In genomic region chr12:121260091-121260490, GRCh38 we compare ENCODE assay signal across 18 cellular contexts. TPM values are rescaled to one million over a fixed set of nuclear protein-coding genes. Genes with fewer than 3 reads are reported as not detected.
DNase-seq lines count a peak whose midpoint lies in the region; ATAC-seq and TF ChIP-seq lines count a peak whose summit lies in the region.
"Had no signal": no experiment of that assay in that cellular context is flagged by ENCODE, and none has a peak within 500 bp of the region (broad histone marks: within the 10 kb centered on the region; RNA-seq: fewer than 3 reads in every experiment).

No MANE protein-coding gene starts in this region.

- no peak overlapping the region for H3K4me3 Mint-ChIP-seq in CD4-positive, CD25-positive, alpha-beta regulatory T cell
- no peak overlapping the region for H3K4me3 Mint-ChIP-seq in activated T-helper 17 cell treated with anti-CD3 and anti-CD28 coated beads, Interleukin-2, amount 50 U/mL, for 72 hours
- H3K4me3 Mint-ChIP-seq in activated CD8-positive, alpha-beta memory T cell treated with anti-CD3 and anti-CD28 coated beads, Interleukin-2, amount 10 ng/mL, durations not matched to agents 7 days and 5 days: no peak overlapping the region
- H3K4me3 Mint-ChIP-seq: B cell; CD8-positive, alpha-beta memory T cell had no signal

- no peak overlapping the region for H4K8ac ChIP-seq in neuronal stem cell (ENCODE audit: low read depth, low read length)

- no peaks in the 10 kb centered on the region for H4K20me1 ChIP-seq in mammary epithelial cell (ENCODE audit: insufficient read depth, low read length)

- H3K27ac Mint-ChIP-seq in CD4-positive, CD25-positive, alpha-beta regulatory T cell: peak overlapping the region in 2 of 3 donors; percentile 69 to 76
- H3K27ac Mint-ChIP-seq in activated T-helper 17 cell treated with anti-CD3 and anti-CD28 coated beads, Interleukin-2, amount 50 U/mL, for 72 hours: peak overlapping the region; percentile 40
- H3K27ac Mint-ChIP-seq in activated CD8-positive, alpha-beta memory T cell treated with anti-CD3 and anti-CD28 coated beads, Interleukin-2, amount 10 ng/mL, durations not matched to agents 7 days and 5 days: no peak overlapping the region
- H3K27ac Mint-ChIP-seq: B cell had no signal

- H3K23ac ChIP-seq in neuronal stem cell (ENCODE audit: low read depth, low read length, poor library complexity): peak overlapping the region; percentile 49

- no peaks in the 10 kb centered on the region for H3K27me3 Mint-ChIP-seq in CD4-positive, CD25-positive, alpha-beta regulatory T cell
- H3K27me3 Mint-ChIP-seq in activated T-helper 17 cell treated with anti-CD3 and anti-CD28 coated beads, Interleukin-2, amount 50 U/mL, for 72 hours: no peaks in the 10 kb centered on the region
- H3K27me3 Mint-ChIP-seq in activated CD8-positive, alpha-beta memory T cell treated with anti-CD3 and anti-CD28 coated beads, Interleukin-2, amount 10 ng/mL, durations not matched to agents 7 days and 5 days: no peaks in the 10 kb centered on the region
- H3K27me3 Mint-ChIP-seq: B cell; CD8-positive, alpha-beta memory T cell had no signal

- no peaks in the 10 kb centered on the region for H3K9me3 ChIP-seq in CD4-positive, CD25-positive, alpha-beta regulatory T cell (ENCODE audit: control insufficient read depth in 2 of 2, low read length in 2 of 2)
- H3K9me3 ChIP-seq in neuronal stem cell (replicated peaks in 1 of 2; ENCODE audit: control insufficient read depth in 2 of 2, insufficient read depth in 1 of 2, low read depth in 1 of 2, low read length in 2 of 2) (no peaks in the 10 kb centered on the region), mammary epithelial cell (replicated peaks; ENCODE audit: insufficient read depth, low read length) (no peaks in the 10 kb centered on the region)
- H3K9me3 ChIP-seq: BLaER1 treated with 17β-estradiol and CSF1 and Interleukin-3, amounts not matched to agents 10 nM and 100 nM; HAP-1 had no signal

- H3K14ac ChIP-seq in neuronal stem cell (ENCODE audit: low read length): no peak overlapping the region

- no peak overlapping the region for H2BK15ac ChIP-seq in neuronal stem cell (ENCODE audit: low read length)

- no peak overlapping the region for H2BK12ac ChIP-seq in neuronal stem cell (ENCODE audit: low read length)

- H3K4me1 Mint-ChIP-seq in CD4-positive, CD25-positive, alpha-beta regulatory T cell: peaks cover 0 to 5% (median 0%) of the 10 kb centered on the region in 4 donors
- peaks cover 3% of the 10 kb centered on the region for H3K4me1 Mint-ChIP-seq in activated T-helper 17 cell treated with anti-CD3 and anti-CD28 coated beads, Interleukin-2, amount 50 U/mL, for 72 hours
- no peaks in the 10 kb centered on the region for H3K4me1 Mint-ChIP-seq in activated CD8-positive, alpha-beta memory T cell treated with anti-CD3 and anti-CD28 coated beads, Interleukin-2, amount 10 ng/mL, durations not matched to agents 7 days and 5 days
- H3K4me1 Mint-ChIP-seq: CD8-positive, alpha-beta memory T cell had no signal

- dilution Hi-C loops in mammary epithelial cell (cut with HindIII; ENCODE audit: low sequenced_read_pairs): no loop called here

- H3K27me3 ChIP-seq in CD4-positive, CD25-positive, alpha-beta regulatory T cell (ENCODE audit: control insufficient read depth, insufficient read depth, low read length): no peaks in the 10 kb centered on the region
- H3K27me3 ChIP-seq in neuronal stem cell (ENCODE audit: control insufficient read depth in 3 of 3, insufficient read depth in 3 of 3, low read depth in 1 of 3, low read length in 3 of 3): no peaks in the 10 kb centered on the region
- no peaks in the 10 kb centered on the region for H3K27me3 ChIP-seq in mammary epithelial cell (ENCODE audit: insufficient read depth, low read length)
- H3K27me3 ChIP-seq: BLaER1 treated with 17β-estradiol and CSF1 and Interleukin-3, amounts not matched to agents 10 nM and 100 nM had no signal

- H3K79me2 ChIP-seq in mammary epithelial cell (ENCODE audit: insufficient read depth, low read length): no peaks in the 10 kb centered on the region

- no peaks in the 10 kb centered on the region for H3K4me1 ChIP-seq in CD4-positive, CD25-positive, alpha-beta regulatory T cell (ENCODE audit: control insufficient read depth, insufficient read depth, low read length, poor library complexity, severe bottlenecking)
- H3K4me1 ChIP-seq in neuronal stem cell (ENCODE audit: control insufficient read depth in 2 of 2, insufficient read depth in 1 of 2, low read depth in 1 of 2, low read length in 2 of 2) (peaks cover 0 to under 1% of the 10 kb centered on the region in 2 donors), mammary epithelial cell (ENCODE audit: insufficient read depth, low read length) (no peaks in the 10 kb centered on the region)
- H3K4me1 ChIP-seq: BLaER1 treated with 17β-estradiol and CSF1 and Interleukin-3, amounts not matched to agents 10 nM and 100 nM; HAP-1 had no signal

- TF ChIP-seq CTCF in coronary artery (IDR thresholded peaks at IDR 0.05) (no peak), mammary epithelial cell (conservative IDR thresholded peaks at IDR 0.05 in 1 of 2, IDR thresholded peaks at IDR 0.05 in 1 of 2; ENCODE audit: extremely low read depth in 1 of 2, insufficient read depth in 1 of 2, low read depth in 1 of 2, low read length in 2 of 2) (no peak)

- H3K36me3 ChIP-seq in CD4-positive, CD25-positive, alpha-beta regulatory T cell (ENCODE audit: control insufficient read depth, insufficient read depth, low read length): peaks cover 15% of the 10 kb centered on the region
- H3K36me3 ChIP-seq in neuronal stem cell (replicated peaks in 1 of 2; ENCODE audit: control insufficient read depth in 2 of 2, insufficient read depth in 2 of 2, low read length in 2 of 2) (peaks cover 28 to 73% of the 10 kb centered on the region in 2 donors), mammary epithelial cell (ENCODE audit: insufficient read depth, low read length) (peaks cover 8% of the 10 kb centered on the region)

- no peak overlapping the region for H3K18ac ChIP-seq in neuronal stem cell (ENCODE audit: low read length)

- WGBS in neuronal stem cell (ENCODE audit: extremely low coverage in 2 of 2, insufficient read length in 2 of 2, insufficient replicate concordance in 1 of 2), 2 donors: no CpG with 5 or more reads among the region's 7 CpGs
- 78% methylated on average over 7 of the region's 7 CpGs for WGBS in mammary epithelial cell (ENCODE audit: low coverage, missing lambda C conversion rate)

- DNase-seq in CD4-positive, CD25-positive, alpha-beta regulatory T cell: no peak
- DNase-seq in coronary artery (ENCODE audit: low spot score) (peak; percentile 62), neuronal stem cell (ENCODE audit: low spot score) (no peak), foreskin melanocyte (no peak), mammary epithelial cell (no peak)
- DNase-seq in activated CD8-positive, alpha-beta memory T cell treated with anti-CD3 and anti-CD28 coated beads, Interleukin-2, amount 10 ng/mL, durations not matched to agents 7 days and 5 days: no peak
- no peak for DNase-seq in activated naive CD4-positive, alpha-beta T cell (lab: John Stamatoyannopoulos, UW)
- DNase-seq: CD8-positive, alpha-beta memory T cell; COR-L47; DMS 273 treated with DMSO at 0.1 percent for 48 hours; DMS53; DND-41; EL had no signal

- no peaks in the 10 kb centered on the region for H3K79me1 ChIP-seq in neuronal stem cell (ENCODE audit: low read depth, low read length)

- H2AFZ ChIP-seq in neuronal stem cell (ENCODE audit: low read length): no peak overlapping the region
- no peak overlapping the region for H2AFZ ChIP-seq in mammary epithelial cell (ENCODE audit: low read depth, low read length)

- no peak overlapping the region for H3K9ac ChIP-seq in neuronal stem cell (ENCODE audit: low read depth, low read length, poor library complexity)
- H3K9ac ChIP-seq in mammary epithelial cell (ENCODE audit: insufficient read depth, low read length): no peak overlapping the region
- H3K9ac ChIP-seq: BLaER1 treated with 17β-estradiol and CSF1 and Interleukin-3, amounts not matched to agents 10 nM and 100 nM had no signal

- no peak overlapping the region for H3K4me3 ChIP-seq in CD4-positive, CD25-positive, alpha-beta regulatory T cell (ENCODE audit: low read depth, low read length)
- H3K4me3 ChIP-seq in coronary artery (no peak overlapping the region), neuronal stem cell (ENCODE audit: low read length in 2 of 2) (no peak overlapping the region), mammary epithelial cell (replicated peaks in 1 of 3; ENCODE audit: insufficient read depth in 1 of 3, low read depth in 2 of 3, low read length in 3 of 3) (no peak overlapping the region)
- H3K4me3 ChIP-seq: BLaER1 treated with 17β-estradiol and CSF1 and Interleukin-3, amounts not matched to agents 10 nM and 100 nM; HAP-1 had no signal

- CTCF ChIA-PET in activated CD8-positive, alpha-beta memory T cell treated with anti-CD3 and anti-CD28 coated beads, Interleukin-2, amount 10 ng/mL, durations not matched to agents 7 days and 5 days (lab: Charles Lee): no interaction called here
- CTCF ChIA-PET in mammary epithelial cell (lab: Charles Lee; ENCODE audit: low non-redundant PET): no interaction called here

- H3K4ac ChIP-seq in neuronal stem cell (ENCODE audit: low read length): no peak overlapping the region

- intact Hi-C loops in mammary epithelial cell (cut with micrococcal nuclease): no loop called here

- H2AK5ac ChIP-seq in neuronal stem cell (ENCODE audit: low read depth, low read length): no peak overlapping the region

- no peak overlapping the region for H3K27ac ChIP-seq in CD4-positive, CD25-positive, alpha-beta regulatory T cell (ENCODE audit: insufficient read depth, low read length, poor library complexity, severe bottlenecking)
- no peak overlapping the region for H3K27ac ChIP-seq in coronary artery
- no peak overlapping the region for H3K27ac ChIP-seq in neuronal stem cell (replicated peaks; ENCODE audit: low read length)
- no peak overlapping the region for H3K27ac ChIP-seq in mammary epithelial cell (ENCODE audit: insufficient read depth, low read depth, low read length)
- H3K27ac ChIP-seq: BLaER1 treated with 17β-estradiol and CSF1 and Interleukin-3, amounts not matched to agents 10 nM and 100 nM; HL-60 had no signal

- no peaks in the 10 kb centered on the region for H3K9me3 Mint-ChIP-seq in CD4-positive, CD25-positive, alpha-beta regulatory T cell
- no peaks in the 10 kb centered on the region for H3K9me3 Mint-ChIP-seq in activated T-helper 17 cell treated with anti-CD3 and anti-CD28 coated beads, Interleukin-2, amount 50 U/mL, for 72 hours
- no peaks in the 10 kb centered on the region for H3K9me3 Mint-ChIP-seq in activated CD8-positive, alpha-beta memory T cell treated with anti-CD3 and anti-CD28 coated beads, Interleukin-2, amount 10 ng/mL, durations not matched to agents 7 days and 5 days (ENCODE audit: low read depth)
- H3K9me3 Mint-ChIP-seq: CD8-positive, alpha-beta memory T cell had no signal

- in situ Hi-C loops in mammary epithelial cell (cut with MboI; ENCODE audit: low sequenced_read_pairs in 2 of 2): no loop called here

- no TSS peak for BruUV-seq in mammary epithelial cell (replicated peaks; lab: Mats Ljungman, UMichigan)

- H2BK120ac ChIP-seq in neuronal stem cell (ENCODE audit: low read depth, low read length): no peak overlapping the region

- no peak overlapping the region for H4K91ac ChIP-seq in neuronal stem cell (ENCODE audit: low read depth, low read length, poor library complexity)

- peaks cover 39% of the 10 kb centered on the region for H3K36me3 Mint-ChIP-seq in CD4-positive, CD25-positive, alpha-beta regulatory T cell
- H3K36me3 Mint-ChIP-seq in activated T-helper 17 cell treated with anti-CD3 and anti-CD28 coated beads, Interleukin-2, amount 50 U/mL, for 72 hours (ENCODE audit: low read depth): peaks cover 84% of the 10 kb centered on the region
- H3K36me3 Mint-ChIP-seq in activated CD8-positive, alpha-beta memory T cell treated with anti-CD3 and anti-CD28 coated beads, Interleukin-2, amount 10 ng/mL, durations not matched to agents 7 days and 5 days: peaks cover 26% of the 10 kb centered on the region

- H3K4me2 ChIP-seq in neuronal stem cell (ENCODE audit: insufficient read depth, low read length, poor library complexity, severe bottlenecking) (no peak overlapping the region), mammary epithelial cell (ENCODE audit: insufficient read depth, low read depth, low read length) (no peak overlapping the region)
- H3K4me2 ChIP-seq: BLaER1 treated with 17β-estradiol and CSF1 and Interleukin-3, amounts not matched to agents 10 nM and 100 nM had no signal

- no peak overlapping the region for H2BK5ac ChIP-seq in neuronal stem cell (ENCODE audit: low read length)

- no peak for ATAC-seq in CD4-positive, CD25-positive, alpha-beta regulatory T cell (ENCODE audit: low read depth in 2 of 2)
- ATAC-seq in activated T-helper 17 cell treated with anti-CD3 and anti-CD28 coated beads, Interleukin-2, amount 50 U/mL, for 72 hours (replicated peaks): no peak
- ATAC-seq in activated CD8-positive, alpha-beta memory T cell treated with anti-CD3 and anti-CD28 coated beads, Interleukin-2, amount 10 ng/mL, durations not matched to agents 7 days and 5 days: no peak

RNA-seq across cellular contexts. Expression of gene CAMKK2, which starts 36.4 kb away (rescaled TPM):
- total RNA-seq in CD4-positive, CD25-positive, alpha-beta regulatory T cell: 11.7 TPM
- 10 to 100 TPM in 3 of 4 donors, 1 to 10 TPM in 1; 9.6 to 15.2 (median 13.4) TPM for polyA plus RNA-seq in CD4-positive, CD25-positive, alpha-beta regulatory T cell
- 10 to 100 TPM; 16.9 to 30.1 TPM for total RNA-seq in activated T-helper 17 cell treated with anti-CD3 and anti-CD28 coated beads, Interleukin-2, amount 50 U/mL, for 72 hours
- 24.5 TPM for polyA plus RNA-seq in neuronal stem cell (2013, experiment 1 of 2)
- 24.3 TPM for polyA plus RNA-seq in neuronal stem cell (2013, experiment 2 of 2)
- total RNA-seq in activated CD8-positive, alpha-beta memory T cell treated with anti-CD3 and anti-CD28 coated beads, Interleukin-2, amount 10 ng/mL, durations not matched to agents 7 days and 5 days: 10 to 100 TPM; 34.1 to 37.4 TPM
- total RNA-seq in mammary epithelial cell: 10 to 100 TPM; 24.8 to 26.0 TPM
- 25.6 TPM for polyA plus RNA-seq in mammary epithelial cell
- polyA minus RNA-seq in mammary epithelial cell: 33.6 TPM

RNA-seq across cellular contexts. Expression of gene P2RX4, which starts 50.2 kb away (rescaled TPM):
- total RNA-seq in CD4-positive, CD25-positive, alpha-beta regulatory T cell: 38.1 TPM
- 10 to 100 TPM; 27.8 to 33.7 (median 28.4) TPM for polyA plus RNA-seq in CD4-positive, CD25-positive, alpha-beta regulatory T cell
- total RNA-seq in activated T-helper 17 cell treated with anti-CD3 and anti-CD28 coated beads, Interleukin-2, amount 50 U/mL, for 72 hours: 10 to 100 TPM; 31.6 to 45.3 TPM
- polyA plus RNA-seq in neuronal stem cell (2013, experiment 1 of 2): 9.9 TPM
- polyA plus RNA-seq in neuronal stem cell (2013, experiment 2 of 2): 10.7 TPM
- 10 to 100 TPM; 52.6 to 64.8 TPM for total RNA-seq in activated CD8-positive, alpha-beta memory T cell treated with anti-CD3 and anti-CD28 coated beads, Interleukin-2, amount 10 ng/mL, durations not matched to agents 7 days and 5 days
- total RNA-seq in mammary epithelial cell: 1 to 10 TPM; 5.0 to 5.4 TPM
- 3.3 TPM for polyA plus RNA-seq in mammary epithelial cell
- 14.1 TPM for polyA minus RNA-seq in mammary epithelial cell
